Comparison of ENCODE assay signal across 21 cellular contexts in the genomic region with DNA sequence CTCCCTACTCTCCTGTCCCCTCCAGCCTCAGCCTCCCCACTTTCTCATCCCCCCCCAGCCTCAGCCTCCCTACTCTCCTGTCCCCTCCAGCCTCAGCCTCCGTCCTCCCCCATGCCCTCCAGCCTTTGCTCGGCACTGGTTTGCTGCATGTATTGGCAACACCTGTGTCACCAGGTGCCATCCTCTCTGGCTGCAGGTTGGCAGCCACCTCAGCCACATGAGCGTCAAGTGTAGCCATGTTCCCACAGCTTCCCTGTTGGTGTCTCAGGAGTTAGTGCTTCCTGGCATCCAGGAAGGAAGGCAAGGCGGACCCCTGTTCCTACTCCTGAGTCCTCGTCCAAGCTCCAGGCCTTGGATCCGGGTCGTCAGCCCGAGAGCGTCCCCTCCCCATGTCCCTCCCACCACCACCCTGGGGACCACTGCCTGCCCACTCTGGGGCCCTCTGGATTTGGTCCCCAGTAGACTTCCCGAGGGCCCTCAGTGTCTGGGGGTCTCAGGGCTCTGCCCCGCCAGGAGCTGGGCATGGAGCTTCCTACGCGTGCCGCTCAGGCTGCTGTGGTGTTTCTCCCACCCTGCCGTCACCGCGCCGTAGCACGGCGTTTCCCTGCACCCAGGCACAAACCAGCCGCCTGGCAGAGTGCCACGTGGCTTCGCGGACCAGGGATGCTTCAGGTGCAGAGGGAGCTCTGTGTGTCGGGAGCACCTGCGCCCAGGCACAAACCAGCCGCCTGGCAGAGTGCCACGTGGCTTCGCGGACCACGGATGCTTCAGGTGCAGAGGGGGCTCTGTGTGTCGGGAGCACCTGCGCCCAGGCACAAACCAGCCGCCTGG.
"Had no signal": no experiment of that assay in that cellular context is flagged by ENCODE, and none has a peak within 500 bp of the region (broad histone marks: within the 10 kb centered on the region; RNA-seq: fewer than 3 reads in every experiment).

No MANE protein-coding gene starts in this region.

- DNase-seq: colonic mucosa; effector CD4-positive, alpha-beta T cell; foreskin melanocyte; hypothalamus; kidney glomerular epithelial cell; mammary epithelial cell; stimulated activated CD4-positive, alpha-beta T cell treated with anti-CD3 and anti-CD28 coated beads, Interleukin-4, amount 100 ng/mL, for 1 hour; stimulated activated CD8-positive, alpha-beta memory T cell treated with anti-CD3 and anti-CD28 coated beads, Interleukin-4, amount 100 ng/mL, for 48 hours; stimulated activated naive CD8-positive, alpha-beta T cell treated with anti-CD3 and anti-CD28 coated beads, Interleukin-15, Interleukin-2, amounts not matched to agents 100 U/mL and 50 U/mL, for 24 hours had no signal

- ATAC-seq: mucosa of descending colon; naive thymus-derived CD8-positive, alpha-beta T cell; stimulated activated effector memory CD8-positive, alpha-beta T cell treated with anti-CD3 and anti-CD28 coated beads, Interleukin-12 subunit alpha, Interleukin-12 subunit beta, amount 100 ng/mL, for 72 hours; stimulated activated naive CD8-positive, alpha-beta T cell treated with anti-CD3 and anti-CD28 coated beads, Interleukin-15, Interleukin-2, amounts not matched to agents 100 U/mL and 50 U/mL, for 24 hours had no signal

- H3K9me3 ChIP-seq: colonic mucosa, heart left ventricle, mucosa of descending colon, ovary, tibial artery, upper lobe of left lung, uterus had no signal

- FAIRE-seq: islet of Langerhans had no signal

- H3K36me3 ChIP-seq: colonic mucosa, ovary, uterus had no signal

- H3K27ac ChIP-seq: colonic mucosa, ovary, tibial artery had no signal

- H3K4me3 ChIP-seq: colonic mucosa, heart left ventricle, mucosa of descending colon, ovary, smooth muscle cell, tibial artery, upper lobe of left lung, uterus had no signal

- H3K27me3 ChIP-seq: colonic mucosa, heart left ventricle, ovary, tibial artery, upper lobe of left lung, uterus had no signal

- H3K27me3 Mint-ChIP-seq: naive thymus-derived CD8-positive, alpha-beta T cell; progenitor cell of endocrine pancreas had no signal

- H3K4me1 Mint-ChIP-seq: stimulated activated effector memory CD8-positive, alpha-beta T cell treated with anti-CD3 and anti-CD28 coated beads, Interleukin-12 subunit alpha, Interleukin-12 subunit beta, amount 100 ng/mL, for 72 hours had no signal

- H3K4me1 ChIP-seq: colonic mucosa had no signal

- H3K4me2 ChIP-seq: smooth muscle cell had no signal

- H3K27ac Mint-ChIP-seq: endodermal cell; progenitor cell of endocrine pancreas; stimulated activated effector memory CD8-positive, alpha-beta T cell treated with anti-CD3 and anti-CD28 coated beads, Interleukin-12 subunit alpha, Interleukin-12 subunit beta, amount 100 ng/mL, for 72 hours had no signal

- H3K9me3 Mint-ChIP-seq: endodermal cell; naive thymus-derived CD8-positive, alpha-beta T cell; stimulated activated effector memory CD8-positive, alpha-beta T cell treated with anti-CD3 and anti-CD28 coated beads, Interleukin-12 subunit alpha, Interleukin-12 subunit beta, amount 100 ng/mL, for 72 hours had no signal

- H3K4me3 Mint-ChIP-seq: endodermal cell; naive thymus-derived CD8-positive, alpha-beta T cell; stimulated activated effector memory CD8-positive, alpha-beta T cell treated with anti-CD3 and anti-CD28 coated beads, Interleukin-12 subunit alpha, Interleukin-12 subunit beta, amount 100 ng/mL, for 72 hours had no signal
